In genomic region chr17:60573139-60573975, GRCh38 we compare ENCODE assay signal across 15 cellular contexts. TPM values are rescaled to one million over a fixed set of nuclear protein-coding genes. Genes with fewer than 3 reads are reported as not detected.
DNase-seq lines count a peak whose midpoint lies in the region; ATAC-seq and TF ChIP-seq lines count a peak whose summit lies in the region.
"Had no signal": no experiment of that assay in that cellular context is flagged by ENCODE, and none has a peak within 500 bp of the region (broad histone marks: within the 10 kb centered on the region; RNA-seq: fewer than 3 reads in every experiment).

No MANE protein-coding gene starts in this region.

- peaks cover 11% of the 10 kb centered on the region for H3K4me1 Mint-ChIP-seq in MCF 10A (ENCODE audit: insufficient read depth, unreplicated experiment)

- no peak for TF ChIP-seq POLR2A in prostate gland (IDR thresholded peaks at IDR 0.05)

- H3K36me3 Mint-ChIP-seq in MCF 10A (ENCODE audit: insufficient read depth, unreplicated experiment) = no peaks in the 10 kb centered on the region
- H3K36me3 Mint-ChIP-seq: CD14-positive monocyte had no signal

- H3K9me3 Mint-ChIP-seq in MCF 10A (ENCODE audit: unreplicated experiment) = no peaks in the 10 kb centered on the region
- H3K9me3 Mint-ChIP-seq: activated T-helper 1 cell treated with anti-CD3 and anti-CD28 coated beads, Interleukin-12 subunit alpha, Interleukin-12 subunit beta, Interleukin-2, Interleukin-4 antibody, amounts not matched to agents 30 ng/mL and 10 ng/mL and 1 ng/mL, durations not matched to agents 14 hours and 24 hours and 36 hours; CD14-positive monocyte had no signal

- H3K27ac ChIP-seq in right cardiac atrium (ENCODE audit: low read length) (peak overlapping the region; percentile 62), psoas muscle (peak overlapping the region; percentile 46), prostate gland (peak overlapping the region in 1 of 2 donors; percentile 29)

- no peaks in the 10 kb centered on the region for H3K27me3 Mint-ChIP-seq in MCF 10A (ENCODE audit: insufficient read depth, unreplicated experiment)

- no TSS peak for BruUV-seq in MCF 10A (replicated peaks; lab: Mats Ljungman, UMichigan)

- H3K9me3 ChIP-seq in right cardiac atrium (ENCODE audit: control insufficient read depth, low read length) (no peaks in the 10 kb centered on the region), psoas muscle (no peaks in the 10 kb centered on the region), prostate gland (no peaks in the 10 kb centered on the region)

- POLR2A ChIA-PET in MCF 10A (lab: Yijun Ruan, JAX) = interaction anchor here (0.7 to 1.0 kb wide), 4 partner anchors 13 to 64 kb away, joined by 3 to 4 read pairs (median 3); partner anchors contain the start of gene PPM1D

- 36% methylated on average over 2 of the region's 2 CpGs for WGBS in right cardiac atrium
- WGBS in psoas muscle, 3 donors = 48 to 59% (median 53%) methylated on average over 2 of the region's 2 CpGs
- WGBS in prostate gland = 72% methylated on average over 2 of the region's 2 CpGs

- intact Hi-C loops in right cardiac atrium (cut with DNase I) = loop anchor here in 1 of 4 donors (10.0 kb wide), 1 partner anchor 61 kb away; no protein-coding TSS in a partner anchor
- intact Hi-C loops in psoas muscle (cut with DNase I) = no loop called here
- intact Hi-C loops in MCF 10A (cut with micrococcal nuclease) = loop anchor here (10.0 kb wide), 1 partner anchor 61 kb away; no protein-coding TSS in a partner anchor
- intact Hi-C loops in prostate gland (cut with DNase I) = no loop called here

- ATAC-seq in right cardiac atrium (peak; percentile 53 to 76), psoas muscle (peak in 3 of 4 donors; percentile 7 to 31 (median 15))

- DNase-seq in EL = peak; percentile 77
- peak; percentile 69 for DNase-seq in astrocyte of the hippocampus (ENCODE audit: low read depth, low spot score)
- no peak for DNase-seq in right cardiac atrium
- no peak for DNase-seq in psoas muscle
- DNase-seq in MCF 10A (ENCODE audit: unreplicated experiment) = no peak
- DNase-seq in prostate gland (ENCODE audit: low spot score) = no peak
- DNase-seq in effector CD4-positive, alpha-beta T cell = no peak
- DNase-seq in DMS79 treated with DMSO at 0.1 percent for 48 hours (lab: John Stamatoyannopoulos, UW) = no peak
- DNase-seq: activated CD4-positive, CD25-positive, alpha-beta regulatory T cell treated with anti-CD3 and anti-CD28 coated beads, Interleukin-2, amount 50 U/mL, for 72 hours; H9; hypothalamus; SIG-M5; stimulated activated naive CD4-positive, alpha-beta T cell treated with Interleukin-2 at 50 U/mL for 16 hours had no signal

- H3K4me1 ChIP-seq in right cardiac atrium (ENCODE audit: control insufficient read depth, insufficient read depth, low read length) (peaks cover 8% of the 10 kb centered on the region), psoas muscle (no peaks in the 10 kb centered on the region), prostate gland (replicated peaks) (no peaks in the 10 kb centered on the region)

- H3K27me3 ChIP-seq in right cardiac atrium (ENCODE audit: control insufficient read depth, insufficient read depth) (no peaks in the 10 kb centered on the region), psoas muscle (ENCODE audit: insufficient read depth in 3 of 3, low read length in 2 of 3) (no peaks in the 10 kb centered on the region), prostate gland (replicated peaks; ENCODE audit: insufficient read depth) (no peaks in the 10 kb centered on the region)

- H3K4me3 ChIP-seq in right cardiac atrium (ENCODE audit: low read length) (no peak overlapping the region), psoas muscle (no peak overlapping the region), prostate gland (no peak overlapping the region)

- CTCF ChIA-PET in MCF 10A (lab: Yijun Ruan, JAX) = interaction anchor here (0.5 to 2.1 kb wide), 10 partner anchors 10 to 1779 kb away, joined by 3 to 7 read pairs (median 4); partner anchors contain the start of gene APPBP2

- TF ChIP-seq CTCF in psoas muscle (IDR thresholded peaks at IDR 0.05) = no peak
- no peak for TF ChIP-seq CTCF in MCF 10A (IDR thresholded peaks at IDR 0.05; ENCODE audit: unreplicated experiment)
- TF ChIP-seq CTCF in prostate gland (IDR thresholded peaks at IDR 0.05) = no peak

- no peak overlapping the region for H3K4me3 Mint-ChIP-seq in MCF 10A (ENCODE audit: unreplicated experiment)
- H3K4me3 Mint-ChIP-seq: activated T-helper 1 cell treated with anti-CD3 and anti-CD28 coated beads, Interleukin-12 subunit alpha, Interleukin-12 subunit beta, Interleukin-2, Interleukin-4 antibody, amounts not matched to agents 30 ng/mL and 10 ng/mL and 1 ng/mL, durations not matched to agents 14 hours and 24 hours and 36 hours; CD14-positive monocyte; H9 had no signal

- no peak overlapping the region for H3K27ac Mint-ChIP-seq in MCF 10A (ENCODE audit: low read depth, unreplicated experiment)
- H3K27ac Mint-ChIP-seq: activated T-helper 1 cell treated with anti-CD3 and anti-CD28 coated beads, Interleukin-12 subunit alpha, Interleukin-12 subunit beta, Interleukin-2, Interleukin-4 antibody, amounts not matched to agents 30 ng/mL and 10 ng/mL and 1 ng/mL, durations not matched to agents 14 hours and 24 hours and 36 hours; CD14-positive monocyte; H9 had no signal

- H3K36me3 ChIP-seq in psoas muscle (ENCODE audit: insufficient read depth in 1 of 2, low read depth in 1 of 2) (no peaks in the 10 kb centered on the region), prostate gland (no peaks in the 10 kb centered on the region)

RNA-seq across cellular contexts. Expression of gene PPM1D, which starts 26.6 kb away (rescaled TPM):
- total RNA-seq in right cardiac atrium = 1 to 10 TPM; 7.5 to 10.0 (median 8.9) TPM
- 3.3 TPM for polyA plus RNA-seq in right cardiac atrium
- total RNA-seq in psoas muscle = 10 to 100 TPM in 1 of 4 donors, 1 to 10 TPM in 3; 7.0 to 10.5 (median 8.4) TPM
- polyA plus RNA-seq in psoas muscle = 1 to 10 TPM; 2.8 to 5.6 (median 4.0) TPM
- total RNA-seq in MCF 10A (2022) = 14.3 and 16.1 TPM in 2 replicates
- 10 to 100 TPM; 10.4 to 18.9 TPM for total RNA-seq in prostate gland

RNA-seq across cellular contexts. Expression of gene APPBP2, which starts 47.3 kb away (rescaled TPM):
- total RNA-seq in right cardiac atrium = 10 to 100 TPM; 21.8 to 28.2 (median 25.4) TPM
- polyA plus RNA-seq in right cardiac atrium = 5.3 TPM
- total RNA-seq in psoas muscle = 10 to 100 TPM; 20.8 to 31.5 (median 25.8) TPM
- 10 to 100 TPM in 1 of 3 donors, 1 to 10 TPM in 2; 5.9 to 35.4 (median 6.4) TPM for polyA plus RNA-seq in psoas muscle
- 33.1 and 39.6 TPM in 2 replicates for total RNA-seq in MCF 10A (2022)
- total RNA-seq in prostate gland = 10 to 100 TPM; 35.7 to 50.0 TPM

Comparison
In these comparisons a context has a peak if more than half of its experiments do, and no peak if none do; other contexts are left out.
1. DNase-seq: peak in EL (single experiment) and astrocyte of the hippocampus (single experiment); none in right cardiac atrium (0 of 3), psoas muscle (0 of 2), MCF 10A (single experiment), prostate gland (single experiment), effector CD4-positive, alpha-beta T cell (single experiment) and DMS79 treated with DMSO at 0.1 percent for 48 hours (single experiment).